Comparison of ENCODE assay signal across 8 cellular contexts in the genomic region with DNA sequence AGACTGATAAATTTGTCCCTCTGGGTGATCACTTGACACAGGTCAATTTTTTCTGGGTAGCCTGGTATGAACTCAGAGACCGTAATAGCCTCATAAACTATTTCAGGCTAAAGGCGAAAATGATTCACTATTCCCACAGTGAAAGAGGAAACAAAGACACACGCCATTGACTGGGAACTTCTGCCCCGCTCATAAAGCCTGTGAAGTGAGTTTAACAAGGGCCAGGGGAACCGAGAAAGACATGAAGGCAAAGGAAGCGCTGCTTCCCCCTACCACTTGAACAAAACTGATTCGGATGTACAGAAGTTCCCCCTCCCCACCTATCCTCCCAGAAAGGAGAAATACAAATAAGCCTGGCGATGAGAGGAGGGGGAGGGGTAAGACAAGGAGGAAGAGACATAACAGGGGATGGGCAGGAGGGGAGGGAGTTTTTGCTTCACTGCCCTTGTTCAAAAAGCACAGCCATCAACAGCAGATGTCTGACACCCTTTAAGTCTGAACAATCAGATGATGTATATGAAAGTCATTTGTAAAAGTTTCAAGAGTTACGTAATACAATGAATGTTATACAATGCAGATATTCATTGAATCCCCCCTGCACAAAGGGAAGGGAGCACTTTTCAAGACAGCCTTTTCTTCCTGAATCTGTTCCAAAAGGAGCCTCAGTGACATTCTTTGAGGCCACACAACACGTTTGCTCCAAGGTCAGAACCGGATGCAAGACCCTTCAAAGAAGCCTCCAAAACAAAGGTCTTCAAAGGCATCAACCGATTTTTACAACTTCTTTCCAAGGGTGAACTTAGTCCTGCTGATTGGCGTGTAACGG. TPM values are rescaled to one million over a fixed set of nuclear protein-coding genes. Genes with fewer than 3 reads are reported as not detected.
DNase-seq lines count a peak whose midpoint lies in the region; ATAC-seq and FAIRE-seq lines count a peak whose summit lies in the region.

No MANE protein-coding gene starts in this region.

- H3K27me3 ChIP-seq in small intestine (ENCODE audit: control insufficient read depth in 2 of 2, insufficient read depth in 2 of 2, low read length in 2 of 2), result peaks cover 0 to 7% of the 10 kb centered on the region in 2 donors

- no peaks in the 10 kb centered on the region for H3K9me3 Mint-ChIP-seq in activated naive CD4-positive, alpha-beta T cell treated with anti-CD3 and anti-CD28 coated beads, Interleukin-2, amount 50 U/mL, for 72 hours

- no peaks in the 10 kb centered on the region for H3K36me3 Mint-ChIP-seq in activated naive CD4-positive, alpha-beta T cell treated with anti-CD3 and anti-CD28 coated beads, Interleukin-2, amount 50 U/mL, for 72 hours

- no peaks in the 10 kb centered on the region for H3K36me3 ChIP-seq in small intestine (ENCODE audit: control insufficient read depth in 2 of 2, insufficient read depth in 2 of 2, low read length in 2 of 2)

- no peak for FAIRE-seq in small intestine (lab: Jason Lieb, UNC)

- H3K4me3 ChIP-seq in iPS-18c (ENCODE audit: insufficient read depth, low read depth, low read length), result peak overlapping the region; percentile 55
- H3K4me3 ChIP-seq in small intestine (ENCODE audit: low read depth in 1 of 2, low read length in 2 of 2), result peak overlapping the region in 1 of 2 donors; percentile 31

- DNase-seq in GM04504 (ENCODE audit: low read depth) (peak; percentile 44), small intestine (peak; percentile 8), NCI-H748 (lab: John Stamatoyannopoulos, UW; ENCODE audit: unreplicated experiment) (no peak), NCI-H2227 (lab: John Stamatoyannopoulos, UW; ENCODE audit: unreplicated experiment) (no peak)
- DNase-seq in activated naive CD4-positive, alpha-beta T cell treated with anti-CD3 and anti-CD28 coated beads, Interleukin-2, amount 50 U/mL, for 72 hours (ENCODE audit: low spot score in 2 of 2), result no peak

- peak overlapping the region in 1 of 2 donors; percentile 19 for H3K27ac ChIP-seq in small intestine (ENCODE audit: low read depth in 1 of 2, low read length in 1 of 2)

- peak; percentile 80 for ATAC-seq in GM21360 (IDR thresholded peaks at IDR 0.05; ENCODE audit: unreplicated experiment)
- ATAC-seq in HG03521 (IDR thresholded peaks at IDR 0.05; ENCODE audit: unreplicated experiment), result peak; percentile 55
- ATAC-seq in activated naive CD4-positive, alpha-beta T cell treated with anti-CD3 and anti-CD28 coated beads, Interleukin-2, amount 50 U/mL, for 72 hours, result peak; percentile 49 to 51

- no peaks in the 10 kb centered on the region for H3K9me3 ChIP-seq in iPS-18c (ENCODE audit: control insufficient read depth, insufficient read depth, low read length)
- H3K9me3 ChIP-seq in small intestine (ENCODE audit: control insufficient read depth, low read depth), result no peaks in the 10 kb centered on the region

- peak overlapping the region in 1 of 2 donors; percentile 24 for H3K27ac Mint-ChIP-seq in activated naive CD4-positive, alpha-beta T cell treated with anti-CD3 and anti-CD28 coated beads, Interleukin-2, amount 50 U/mL, for 72 hours

- no peaks in the 10 kb centered on the region for H3K4me1 ChIP-seq in small intestine (ENCODE audit: control insufficient read depth in 2 of 2, insufficient read depth in 1 of 2, low read depth in 1 of 2, low read length in 1 of 2)

- WGBS in small intestine, 3 donors, result 6 to 11% (median 10%) methylated on average over 14 of the region's 14 CpGs

RNA-seq across cellular contexts. Expression of a gene that starts 0.7 kb away (rescaled TPM):
- not detected for total RNA-seq in activated naive CD4-positive, alpha-beta T cell treated with anti-CD3 and anti-CD28 coated beads, Interleukin-2, amount 50 U/mL, for 72 hours
- polyA plus RNA-seq in small intestine, result 1 to 10 TPM in 1 of 3 donors, under 1 TPM in 1, not detected in 1; 0.16 to 1.4 TPM

Comparison
In these comparisons a context has a peak if more than half of its experiments do, and no peak if none do; other contexts are left out.
1. DNase-seq: peak in GM04504 (single experiment) and small intestine (single experiment); none in activated naive CD4-positive, alpha-beta T cell treated with anti-CD3 and anti-CD28 coated beads, Interleukin-2, amount 50 U/mL, for 72 hours (0 of 2), NCI-H748 (single experiment) and NCI-H2227 (single experiment).
2. Peak in every context shown above with its lines, with median percentiles within 50 percentile points of each other: ATAC-seq.